26 cellular contexts compared by ENCODE assay signal in genomic region chr2:206736935-206737334, GRCh38. TPM values are rescaled to one million over a fixed set of nuclear protein-coding genes. Genes with fewer than 3 reads are reported as not detected.
"Had no signal": no experiment of that assay in that cellular context is flagged by ENCODE, and none has a peak within 500 bp of the region (broad histone marks: within the 10 kb centered on the region; RNA-seq: fewer than 3 reads in every experiment).

No MANE protein-coding gene starts in this region.

- H3K9me3 ChIP-seq: neutrophil, right lobe of liver, suprapubic skin, transverse colon, uterus had no signal

- H3K4me3 Mint-ChIP-seq: activated naive CD8-positive, alpha-beta T cell; mesothelial cell of epicardium; natural killer cell treated with Interleukin-12 subunit alpha and Interleukin-12 subunit beta and Interleukin-15 and Interleukin-18, amount 100 ng/mL, for 72 hours; stimulated activated naive CD8-positive, alpha-beta T cell treated with anti-CD3 and anti-CD28 coated beads, Interleukin-15, Interleukin-2, amounts not matched to agents 100 ng/mL and 50 ng/mL, for 24 hours had no signal

- H3K36me3 ChIP-seq: neutrophil, right lobe of liver, suprapubic skin, transverse colon, uterus had no signal

- ATAC-seq: left colon; natural killer cell treated with Interleukin-12 subunit alpha and Interleukin-12 subunit beta and Interleukin-15 and Interleukin-18, amount 100 ng/mL, for 72 hours; right lobe of liver had no signal

- H3K36me3 Mint-ChIP-seq: activated naive CD8-positive, alpha-beta T cell; mesothelial cell of epicardium; natural killer cell treated with Interleukin-12 subunit alpha and Interleukin-12 subunit beta and Interleukin-15 and Interleukin-18, amount 100 ng/mL, for 72 hours had no signal

- H3K27ac ChIP-seq: dorsolateral prefrontal cortex, epithelial cell of prostate, neutrophil, parathyroid adenoma, right lobe of liver, suprapubic skin, transverse colon, uterus, VCaP had no signal

- H3K9me3 Mint-ChIP-seq: mesothelial cell of epicardium; natural killer cell treated with Interleukin-12 subunit alpha and Interleukin-12 subunit beta and Interleukin-15 and Interleukin-18, amount 100 ng/mL, for 72 hours; stimulated activated naive CD8-positive, alpha-beta T cell treated with anti-CD3 and anti-CD28 coated beads, Interleukin-15, Interleukin-2, amounts not matched to agents 100 ng/mL and 50 ng/mL, for 24 hours had no signal

- H3K4me3 ChIP-seq: dorsolateral prefrontal cortex, lung, right lobe of liver, suprapubic skin, transverse colon, uterus had no signal

- H3K27ac Mint-ChIP-seq: activated naive CD8-positive, alpha-beta T cell; mesothelial cell of epicardium; natural killer cell treated with Interleukin-12 subunit alpha and Interleukin-12 subunit beta and Interleukin-15 and Interleukin-18, amount 100 ng/mL, for 72 hours; stimulated activated naive CD8-positive, alpha-beta T cell treated with anti-CD3 and anti-CD28 coated beads, Interleukin-15, Interleukin-2, amounts not matched to agents 100 ng/mL and 50 ng/mL, for 24 hours had no signal

- H3K9ac ChIP-seq: parathyroid adenoma had no signal

- H3K4me1 ChIP-seq: parathyroid adenoma, right lobe of liver, suprapubic skin, transverse colon, uterus had no signal

- H3K4me1 Mint-ChIP-seq: mesothelial cell of epicardium had no signal

- DNase-seq: activated CD4-positive, alpha-beta T cell treated with anti-CD3 and anti-CD28 coated beads for 4 hours; activated effector memory CD4-positive, alpha-beta T cell treated with Interleukin-2 at 50 U/mL for 16 hours; amygdala; caudate nucleus; dorsolateral prefrontal cortex; foreskin melanocyte; glutamatergic neuron; hippocampal formation; islet precursor cell; left colon; right lobe of liver; small intestine; T-helper 1 cell; transverse colon; uterus had no signal

- H2AFZ ChIP-seq: parathyroid adenoma had no signal

- H3K27me3 ChIP-seq: dorsolateral prefrontal cortex, neutrophil, right lobe of liver, suprapubic skin, transverse colon, uterus had no signal

- H3K79me2 ChIP-seq: parathyroid adenoma had no signal

RNA-seq across cellular contexts. Expression of gene DYTN, which starts 18.7 kb away (rescaled TPM):
- total RNA-seq: activated CD8-positive, alpha-beta memory T cell treated with anti-CD3 and anti-CD28 coated beads for 36 hours; left colon; lung; mesothelial cell of epicardium; natural killer cell treated with Interleukin-12 subunit alpha and Interleukin-12 subunit beta and Interleukin-15 and Interleukin-18, amount 100 ng/mL, for 72 hours; right lobe of liver; suprapubic skin; transverse colon; uterus had no signal
- polyA plus RNA-seq: small intestine had no signal
